In the genomic region with DNA sequence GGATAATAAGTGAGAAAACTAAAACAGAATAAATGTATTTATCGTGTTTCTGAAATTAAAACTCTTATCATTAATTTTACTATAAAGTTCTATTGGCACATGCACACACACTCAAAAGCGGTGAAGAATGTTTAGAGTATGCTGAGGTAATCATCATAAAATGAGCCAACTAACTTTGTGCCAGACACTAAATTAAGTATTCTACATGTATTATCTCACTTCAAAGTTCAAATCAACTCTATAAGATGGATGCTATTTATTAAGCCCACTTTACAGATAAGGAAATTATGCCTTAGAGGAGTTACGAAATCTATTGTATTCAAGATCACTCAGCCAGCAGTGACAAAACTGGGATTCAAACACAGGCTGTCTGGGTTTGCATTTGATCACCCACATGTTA, we compare ENCODE assay signal across 34 cellular contexts.
"Had no signal": no experiment of that assay in that cellular context is flagged by ENCODE, and none has a peak within 500 bp of the region (broad histone marks: within the 10 kb centered on the region; RNA-seq: fewer than 3 reads in every experiment).

No MANE protein-coding gene starts in this region.

- H3K4me1 ChIP-seq: breast epithelium, esophagus squamous epithelium, foreskin keratinocyte, gastrocnemius medialis had no signal

- H3K27ac ChIP-seq: breast epithelium, cardiac muscle cell, coronary artery, dorsolateral prefrontal cortex, esophagus squamous epithelium, foreskin keratinocyte, gastrocnemius medialis, heart left ventricle, WERI-Rb-1 had no signal

- H3K9me3 ChIP-seq: breast epithelium, esophagus squamous epithelium, gastrocnemius medialis, heart left ventricle had no signal

- DNase-seq: activated B cell treated with CpG ODN at 0.5 μM for 24 hours; activated CD4-positive, alpha-beta T cell treated with anti-CD3 and anti-CD28 coated beads for 48 hours; activated CD4-positive, alpha-beta T cell treated with anti-CD3 and anti-CD28 coated beads, Interleukin-2, amount 50 U/mL, for 1 hour; activated CD4-positive, alpha-beta T cell treated with anti-CD3 and anti-CD28 coated beads, Interleukin-2, amount 50 U/mL, for 48 hours; activated CD8-positive, alpha-beta memory T cell treated with anti-CD3 and anti-CD28 coated beads for 24 hours; activated CD8-positive, alpha-beta T cell treated with anti-CD3 and anti-CD28 coated beads for 36 hours; activated effector memory CD4-positive, alpha-beta T cell treated with Interleukin-2 at 50 U/mL for 16 hours; activated gamma-delta T cell treated with Interleukin-2 at 50 U/mL for 16 hours; activated naive CD4-positive, alpha-beta T cell treated with anti-CD3 and anti-CD28 coated beads, Interleukin-2, amount 50 U/mL, for 16 hours; activated naive CD4-positive, alpha-beta T cell treated with Interleukin-2 at 50 U/mL for 16 hours; activated T-cell treated with anti-CD3 and anti-CD28 coated beads, Interleukin-2, amount 50 U/mL, for 4 hours; amygdala; aorta; central memory CD4-positive, alpha-beta T cell; dorsolateral prefrontal cortex; effector memory CD8-positive, alpha-beta T cell; erythroblast; esophagus squamous epithelium; foreskin keratinocyte; gastrocnemius medialis; glutamatergic neuron; heart left ventricle; T-helper 1 cell; T-helper 17 cell; T1000; WERI-Rb-1 had no signal

- H3K27ac Mint-ChIP-seq: activated B cell treated with CpG ODN at 0.5 μM for 24 hours; activated CD8-positive, alpha-beta T cell treated with anti-CD3 and anti-CD28 coated beads for 36 hours; activated naive CD8-positive, alpha-beta T cell; activated T-helper 17 cell treated with anti-CD3 and anti-CD28 coated beads, Interleukin-2, amount 50 U/mL, for 72 hours; brain; dendritic cell treated with granulocyte-macrophage colony-stimulating factor and Interleukin-4, amounts not matched to agents 40 ng/mL and 50 ng/mL, for 4 days; T-helper 2 cell treated with Interferon-gamma antibody and Interleukin-4, amounts not matched to agents 5 μg/mL and 100 μg/mL, for 36 hours had no signal

- H3K27me3 Mint-ChIP-seq: activated B cell treated with CpG ODN at 0.5 μM for 24 hours; activated CD8-positive, alpha-beta T cell treated with anti-CD3 and anti-CD28 coated beads for 36 hours; activated naive CD8-positive, alpha-beta T cell; activated T-helper 17 cell treated with anti-CD3 and anti-CD28 coated beads, Interleukin-2, amount 50 U/mL, for 72 hours; brain; dendritic cell treated with granulocyte-macrophage colony-stimulating factor and Interleukin-4, amounts not matched to agents 40 ng/mL and 50 ng/mL, for 4 days; effector memory CD8-positive, alpha-beta T cell; T-helper 17 cell had no signal

- H3K4me3 Mint-ChIP-seq: activated B cell treated with CpG ODN at 0.5 μM for 24 hours; activated CD8-positive, alpha-beta T cell treated with anti-CD3 and anti-CD28 coated beads for 36 hours; activated naive CD8-positive, alpha-beta T cell; activated T-cell treated with anti-CD3 and anti-CD28 coated beads, Interleukin-2, amount 50 U/mL, for 4 hours; activated T-helper 17 cell treated with anti-CD3 and anti-CD28 coated beads, Interleukin-2, amount 50 U/mL, for 72 hours; brain; dendritic cell treated with granulocyte-macrophage colony-stimulating factor and Interleukin-4, amounts not matched to agents 40 ng/mL and 50 ng/mL, for 4 days; effector memory CD8-positive, alpha-beta T cell; T-helper 17 cell; T-helper 2 cell treated with Interferon-gamma antibody and Interleukin-4, amounts not matched to agents 5 μg/mL and 100 μg/mL, for 36 hours had no signal

- H3K4me3 ChIP-seq: breast epithelium, cardiac muscle cell, coronary artery, dorsolateral prefrontal cortex, esophagus squamous epithelium, gastrocnemius medialis, heart left ventricle had no signal

- H3K9me3 Mint-ChIP-seq: activated B cell treated with CpG ODN at 0.5 μM for 24 hours; activated CD8-positive, alpha-beta T cell treated with anti-CD3 and anti-CD28 coated beads for 36 hours; activated T-cell treated with anti-CD3 and anti-CD28 coated beads, Interleukin-2, amount 50 U/mL, for 4 hours; activated T-helper 17 cell treated with anti-CD3 and anti-CD28 coated beads, Interleukin-2, amount 50 U/mL, for 72 hours; brain; dendritic cell treated with granulocyte-macrophage colony-stimulating factor and Interleukin-4, amounts not matched to agents 40 ng/mL and 50 ng/mL, for 4 days; effector memory CD8-positive, alpha-beta T cell; T-helper 2 cell treated with Interferon-gamma antibody and Interleukin-4, amounts not matched to agents 5 μg/mL and 100 μg/mL, for 36 hours had no signal

- H3K4me1 Mint-ChIP-seq: activated B cell treated with CpG ODN at 0.5 μM for 24 hours had no signal

- H3K36me3 ChIP-seq: breast epithelium had no signal

- H3K27me3 ChIP-seq: breast epithelium, cardiac muscle cell, dorsolateral prefrontal cortex, esophagus squamous epithelium, foreskin keratinocyte, gastrocnemius medialis, heart left ventricle had no signal
